In genomic region chr3:17947833-17948232, GRCh38 we compare ENCODE assay signal across 28 cellular contexts.
"Had no signal": no experiment of that assay in that cellular context is flagged by ENCODE, and none has a peak within 500 bp of the region (broad histone marks: within the 10 kb centered on the region; RNA-seq: fewer than 3 reads in every experiment).

No MANE protein-coding gene starts in this region.

- H3K9me3 Mint-ChIP-seq: natural killer cell, nephron had no signal

- H3K36me3 ChIP-seq: neural progenitor cell, ovary, right lobe of liver, sigmoid colon, stomach, thoracic aorta, thyroid gland, tibial nerve, upper lobe of right lung, uterus had no signal

- H3K4me3 ChIP-seq: neural progenitor cell, ovary, psoas muscle, right lobe of liver, sigmoid colon, stomach, thoracic aorta, thyroid gland, tibial nerve, upper lobe of right lung, uterus had no signal

- H3K27me3 ChIP-seq: neural progenitor cell, ovary, right lobe of liver, sigmoid colon, stomach, thyroid gland, tibial nerve, upper lobe of right lung, uterus had no signal

- H3K4me3 Mint-ChIP-seq: natural killer cell; nephron; neural progenitor cell; stimulated activated effector memory CD8-positive, alpha-beta T cell treated with anti-CD3 and anti-CD28 coated beads, Interleukin-12 subunit alpha, Interleukin-12 subunit beta, amount 100 ng/mL, for 72 hours; stimulated activated naive B cell treated with anti-CD40 and anti-IgM and Interleukin-4, amounts not matched to agents 10 μg/mL and 1 μg/mL and 100 μg/mL, for 72 hours; stimulated activated naive CD8-positive, alpha-beta T cell treated with anti-CD3 and anti-CD28 coated beads, Interleukin-15, Interleukin-2, amounts not matched to agents 100 ng/mL and 50 ng/mL, for 24 hours had no signal

- H3K4me1 ChIP-seq: psoas muscle, right lobe of liver, stomach, thyroid gland, tibial nerve, upper lobe of right lung, uterus had no signal

- H3K27me3 Mint-ChIP-seq: progenitor cell of endocrine pancreas had no signal

- H3K36me3 Mint-ChIP-seq: natural killer cell; neural progenitor cell; stimulated activated effector memory CD8-positive, alpha-beta T cell treated with anti-CD3 and anti-CD28 coated beads, Interleukin-12 subunit alpha, Interleukin-12 subunit beta, amount 100 ng/mL, for 72 hours had no signal

- H3K9me3 ChIP-seq: ovary, psoas muscle, right lobe of liver, sigmoid colon, stomach, thoracic aorta, thyroid gland, tibial nerve, upper lobe of right lung, uterus had no signal

- DNase-seq: natural killer cell; occipital lobe; ovary; posterior cingulate gyrus; psoas muscle; right cardiac atrium; right lobe of liver; sigmoid colon; small intestine; stimulated activated CD4-positive, alpha-beta T cell treated with anti-CD3 and anti-CD28 coated beads, Interleukin-15, amount 100 ng/mL, for 24 hours; stimulated activated CD4-positive, alpha-beta T cell treated with anti-CD3 and anti-CD28 coated beads, Interleukin-2, amount 100 ng/mL, for 24 hours; stimulated activated CD4-positive, alpha-beta T cell treated with anti-CD3 and anti-CD28 coated beads, Interleukin-2, amount 100 ng/mL, for 48 hours; stimulated activated CD4-positive, alpha-beta T cell treated with anti-CD3 and anti-CD28 coated beads, Interleukin-4, amount 100 ng/mL, for 24 hours; stimulated activated naive B cell treated with anti-CD40 and anti-IgM and Interleukin-4, amounts not matched to agents 10 μg/mL and 1 μg/mL and 100 μg/mL, for 72 hours; stimulated activated naive CD4-positive, alpha-beta T cell treated with Interleukin-2 at 50 U/mL for 16 hours; stomach; thyroid gland; trophoblast cell; upper lobe of right lung; uterus had no signal

- ATAC-seq: natural killer cell; psoas muscle; right cardiac atrium; stimulated activated effector memory CD8-positive, alpha-beta T cell treated with anti-CD3 and anti-CD28 coated beads, Interleukin-12 subunit alpha, Interleukin-12 subunit beta, amount 100 ng/mL, for 72 hours; stimulated activated naive B cell treated with anti-CD40 and anti-IgM and Interleukin-4, amounts not matched to agents 10 μg/mL and 1 μg/mL and 100 μg/mL, for 72 hours; upper lobe of right lung had no signal

- H3K4me1 Mint-ChIP-seq: stimulated activated effector memory CD8-positive, alpha-beta T cell treated with anti-CD3 and anti-CD28 coated beads, Interleukin-12 subunit alpha, Interleukin-12 subunit beta, amount 100 ng/mL, for 72 hours had no signal

- H3K27ac ChIP-seq: neural progenitor cell, ovary, parathyroid adenoma, psoas muscle, right lobe of liver, sigmoid colon, stomach, thoracic aorta, thyroid gland, tibial nerve, upper lobe of right lung, uterus had no signal

- H3K27ac Mint-ChIP-seq: natural killer cell; nephron; neural progenitor cell; progenitor cell of endocrine pancreas; stimulated activated effector memory CD8-positive, alpha-beta T cell treated with anti-CD3 and anti-CD28 coated beads, Interleukin-12 subunit alpha, Interleukin-12 subunit beta, amount 100 ng/mL, for 72 hours; stimulated activated naive B cell treated with anti-CD40 and anti-IgM and Interleukin-4, amounts not matched to agents 10 μg/mL and 1 μg/mL and 100 μg/mL, for 72 hours; stimulated activated naive CD8-positive, alpha-beta T cell treated with anti-CD3 and anti-CD28 coated beads, Interleukin-15, Interleukin-2, amounts not matched to agents 100 ng/mL and 50 ng/mL, for 24 hours had no signal
